8 cellular contexts compared by ENCODE assay signal in the genomic region with DNA sequence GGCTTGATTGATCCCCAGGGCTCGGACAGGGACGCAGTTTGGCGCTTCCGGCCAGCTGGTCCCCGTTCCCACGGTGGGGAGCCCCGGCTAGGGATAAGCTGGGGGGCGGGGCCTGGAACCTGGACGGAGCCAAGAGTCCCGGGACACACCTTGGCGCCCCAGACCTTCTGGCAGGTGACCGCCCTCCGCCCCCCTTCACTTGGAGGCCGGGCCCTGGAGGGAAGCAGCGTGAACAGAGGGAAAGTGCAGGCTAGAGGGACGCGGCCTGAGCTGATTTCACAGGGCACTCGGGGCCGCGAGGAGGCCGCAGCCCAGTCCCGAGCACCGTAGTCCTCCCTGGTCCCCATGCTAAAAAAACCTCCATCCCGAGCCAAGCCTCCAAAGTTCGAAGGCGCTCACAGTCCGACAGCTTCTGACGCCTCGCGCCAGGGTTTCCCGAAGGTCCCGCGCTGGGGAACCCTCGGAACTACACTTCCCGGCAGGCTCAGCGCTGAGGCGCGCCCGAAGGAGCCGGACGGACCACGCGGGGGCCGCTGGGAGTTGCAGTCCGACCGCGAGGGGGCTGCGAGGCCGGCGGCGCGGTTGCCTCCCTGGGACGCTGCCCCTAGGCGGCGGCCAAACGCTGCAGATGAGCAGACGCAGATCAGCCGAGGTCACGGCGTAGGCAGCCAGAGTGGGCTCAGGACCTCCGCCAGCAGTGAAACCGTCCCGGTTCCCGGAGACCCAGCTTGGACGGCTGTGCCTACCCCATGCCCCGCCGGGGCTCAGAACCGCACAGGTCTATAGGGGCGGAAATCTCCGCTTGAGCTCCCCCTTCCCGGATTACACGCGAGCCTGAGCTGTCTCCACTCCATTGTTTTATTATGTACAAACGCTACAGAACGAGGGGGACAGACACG. TPM values are rescaled to one million over a fixed set of nuclear protein-coding genes. Genes with fewer than 3 reads are reported as not detected.
DNase-seq lines count a peak whose midpoint lies in the region; ATAC-seq and TF ChIP-seq lines count a peak whose summit lies in the region.

A gene with protein sequence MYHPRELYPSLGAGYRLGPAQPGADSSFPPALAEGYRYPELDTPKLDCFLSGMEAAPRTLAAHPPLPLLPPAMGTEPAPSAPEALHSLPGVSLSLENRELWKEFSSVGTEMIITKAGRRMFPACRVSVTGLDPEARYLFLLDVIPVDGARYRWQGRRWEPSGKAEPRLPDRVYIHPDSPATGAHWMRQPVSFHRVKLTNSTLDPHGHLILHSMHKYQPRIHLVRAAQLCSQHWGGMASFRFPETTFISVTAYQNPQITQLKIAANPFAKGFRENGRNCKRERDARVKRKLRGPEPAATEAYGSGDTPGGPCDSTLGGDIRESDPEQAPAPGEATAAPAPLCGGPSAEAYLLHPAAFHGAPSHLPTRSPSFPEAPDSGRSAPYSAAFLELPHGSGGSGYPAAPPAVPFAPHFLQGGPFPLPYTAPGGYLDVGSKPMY (minus strand): TSS at position 451 of the 899 bp plus-strand sequence. CDS start 731 bp downstream, outside the sequence.

- ATAC-seq in HG03432 (IDR thresholded peaks at IDR 0.05; ENCODE audit: unreplicated experiment) (peak; percentile 68), left colon (peak; percentile 84)
- peak; percentile 83 for ATAC-seq in activated CD4-positive, alpha-beta T cell treated with anti-CD3 and anti-CD28 coated beads for 36 hours

- H3K9me3 Mint-ChIP-seq in activated CD4-positive, alpha-beta T cell treated with anti-CD3 and anti-CD28 coated beads for 36 hours (ENCODE audit: low read depth), result peaks cover under 1% of the 10 kb centered on the region

- TF ChIP-seq CTCF in BJ (IDR thresholded peaks at IDR 0.05; ENCODE audit: insufficient read depth, low read depth, low read length), result peak; percentile 67
- peak; percentile 68 for TF ChIP-seq CTCF in choroid plexus epithelial cell (conservative IDR thresholded peaks at IDR 0.05; ENCODE audit: low read depth, low read length)

- H3K36me3 ChIP-seq in BJ (ENCODE audit: control insufficient read depth, insufficient read depth, low read length), result peaks cover 16% of the 10 kb centered on the region

- peak; percentile 68 for TF ChIP-seq POLR2A in GM19193 (IDR thresholded peaks at IDR 0.05; ENCODE audit: extremely low read depth, insufficient read depth, insufficient read length)

- POLR2A ChIA-PET in BJ (lab: Charles Lee), result interaction anchor here (0.9 kb wide), 1 partner anchor 26 kb away, joined by 4 read pairs; a partner anchor contains a TSS
- POLR2A ChIA-PET in activated CD4-positive, alpha-beta T cell treated with anti-CD3 and anti-CD28 coated beads for 36 hours (lab: Charles Lee), result interaction anchor here (0.6 to 2.3 kb wide), 8 partner anchors 15 to 474 kb away, joined by 3 to 10 read pairs (median 4); a partner anchor contains a TSS

- H3K4me3 ChIP-seq in BJ (ENCODE audit: low read depth, low read length) (peak within 1 kb of the TSS; percentile 48), choroid plexus epithelial cell (ENCODE audit: low read depth, low read length) (peak within 1 kb of the TSS; percentile 65)

- no peaks in the 10 kb centered on the region for H3K27me3 Mint-ChIP-seq in activated CD4-positive, alpha-beta T cell treated with anti-CD3 and anti-CD28 coated beads for 36 hours

- H3K36me3 Mint-ChIP-seq in activated CD4-positive, alpha-beta T cell treated with anti-CD3 and anti-CD28 coated beads for 36 hours (ENCODE audit: low read depth), result peaks cover 14% of the 10 kb centered on the region

- intact Hi-C loops in activated CD4-positive, alpha-beta T cell treated with anti-CD3 and anti-CD28 coated beads for 36 hours (cut with DNase I, micrococcal nuclease), result loop anchor here (1.0 to 10.0 kb wide), 12 partner anchors 16 to 1267 kb away; a partner anchor contains a TSS
- intact Hi-C loops in left colon (cut with DNase I, micrococcal nuclease), result no loop called here

- no peaks in the 10 kb centered on the region for H3K27me3 ChIP-seq in BJ (ENCODE audit: control insufficient read depth, insufficient read depth, low read length)

- H3K27ac Mint-ChIP-seq in activated CD4-positive, alpha-beta T cell treated with anti-CD3 and anti-CD28 coated beads for 36 hours, result peak within 1 kb of the TSS; percentile 92

- DNase-seq in BJ (ENCODE audit: low read depth), result peak; percentile 23
- peak; percentile 78 for DNase-seq in NCI-H446 treated with DMSO at 0.1 percent for 48 hours (lab: John Stamatoyannopoulos, UW)
- DNase-seq in activated CD4-positive, alpha-beta T cell treated with anti-CD3 and anti-CD28 coated beads for 36 hours, result peak; percentile 97
- peak; percentile 90 for DNase-seq in choroid plexus epithelial cell (ENCODE audit: low read depth)
- DNase-seq in left colon, result peak; percentile 92 to 95
- peak; percentile 88 to 92 for DNase-seq in stimulated activated CD4-positive, alpha-beta T cell treated with anti-CD3 and anti-CD28 coated beads, Interleukin-1b, Interleukin-23, amount 100 ng/mL, for 4 hours (ENCODE audit: low read depth in 2 of 2)

- CTCF ChIA-PET in BJ (lab: Yijun Ruan, JAX), result interaction anchor here (0.7 to 3.1 kb wide), 23 partner anchors 10 to 602 kb away, joined by 3 to 28 read pairs (median 4); a partner anchor contains a TSS
- CTCF ChIA-PET in activated CD4-positive, alpha-beta T cell treated with anti-CD3 and anti-CD28 coated beads for 36 hours (lab: Charles Lee), result interaction anchor here (0.5 to 3.8 kb wide), 37 partner anchors 10 to 606 kb away, joined by 3 to 31 read pairs (median 4); a partner anchor contains a TSS

- H3K4me1 Mint-ChIP-seq in activated CD4-positive, alpha-beta T cell treated with anti-CD3 and anti-CD28 coated beads for 36 hours, result peaks cover 51% of the 10 kb centered on the region

- H3K4me3 Mint-ChIP-seq in activated CD4-positive, alpha-beta T cell treated with anti-CD3 and anti-CD28 coated beads for 36 hours, result peak within 1 kb of the TSS; percentile 84

RNA-seq across cellular contexts. Expression of the gene that starts here (rescaled TPM):
- 0.04 TPM in 2 replicates for polyA plus RNA-seq in BJ (2011; rRNA removed)
- polyA minus RNA-seq in BJ (2011; rRNA and poly(A)+ RNA removed), result 0.14 TPM in 1 of 2 replicates, not detected in the other
- 1 to 10 TPM; 2.7 to 3.0 TPM for total RNA-seq in activated CD4-positive, alpha-beta T cell treated with anti-CD3 and anti-CD28 coated beads for 36 hours
- 1 to 10 TPM in 1 of 2 donors, under 1 TPM in 1; 0.92 to 1.1 TPM for total RNA-seq in left colon

Comparison
In these comparisons a context has a peak if more than half of its experiments do, and no peak if none do; other contexts are left out.
1. Peak in every context shown above with its lines: DNase-seq, ATAC-seq and H3K4me3 ChIP-seq.
2. Peak in DNase-seq and H3K4me3 ChIP-seq in BJ; RNA of the gene not detected or under 1 TPM.
3. DNase-seq: peak in every context shown above with its lines; median percentile 97 in activated CD4-positive, alpha-beta T cell treated with anti-CD3 and anti-CD28 coated beads for 36 hours; 94 in left colon; 90 in choroid plexus epithelial cell; 90 in stimulated activated CD4-positive, alpha-beta T cell treated with anti-CD3 and anti-CD28 coated beads, Interleukin-1b, Interleukin-23, amount 100 ng/mL, for 4 hours; 78 in NCI-H446 treated with DMSO at 0.1 percent for 48 hours; 23 in BJ.
4. intact Hi-C loops: an anchor here in activated CD4-positive, alpha-beta T cell treated with anti-CD3 and anti-CD28 coated beads for 36 hours (1.0 to 10.0 kb wide); none called in left colon.